16 cellular contexts compared by ENCODE assay signal in the genomic region with DNA sequence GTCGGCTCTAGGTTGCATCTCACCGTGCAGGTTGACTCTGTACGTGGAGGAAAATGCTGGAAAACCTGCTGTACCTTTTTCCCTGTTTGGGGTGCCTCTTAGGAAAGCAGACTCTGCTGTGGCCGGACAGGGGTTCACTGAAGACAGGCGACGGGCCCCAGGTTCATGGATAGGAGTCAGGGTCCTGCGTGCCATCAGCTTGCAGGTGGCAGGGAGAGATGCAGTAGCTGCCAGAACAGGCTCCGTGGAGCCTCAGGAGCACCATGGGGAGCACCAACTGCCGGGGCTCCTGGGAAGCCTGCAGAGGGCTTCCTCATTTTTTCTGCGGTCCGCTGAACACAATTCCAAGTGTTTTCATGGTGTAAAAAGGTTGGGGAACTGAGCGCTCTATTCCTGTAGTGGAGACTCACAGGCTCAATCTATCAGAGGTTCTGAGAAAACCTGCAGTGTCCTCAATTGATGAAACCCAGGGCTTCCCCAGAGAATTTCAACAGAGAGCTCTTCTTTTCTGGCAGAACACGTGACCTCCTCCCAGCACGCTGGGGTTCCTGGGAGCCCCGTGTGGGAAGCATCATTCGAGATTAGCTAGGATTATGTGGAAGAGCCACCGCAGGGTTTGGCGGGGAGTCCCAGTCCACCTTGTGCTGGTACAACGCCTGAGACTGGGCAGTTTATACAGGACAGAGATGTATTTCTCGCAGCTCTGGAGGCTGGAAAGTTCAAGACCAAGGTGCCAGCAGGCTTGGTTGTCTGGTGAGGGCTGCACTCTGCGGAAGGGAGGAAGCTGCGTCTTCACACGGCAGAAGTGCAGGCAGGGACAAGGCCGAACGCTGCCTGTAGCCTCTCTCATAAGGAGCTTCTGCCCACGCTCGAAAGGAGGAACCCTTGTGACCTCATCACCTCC. TPM values are rescaled to one million over a fixed set of nuclear protein-coding genes. Genes with fewer than 3 reads are reported as not detected.
DNase-seq lines count a peak whose midpoint lies in the region; TF ChIP-seq lines count a peak whose summit lies in the region.
"Had no signal": no experiment of that assay in that cellular context is flagged by ENCODE, and none has a peak within 500 bp of the region (broad histone marks: within the 10 kb centered on the region; RNA-seq: fewer than 3 reads in every experiment).

No MANE protein-coding gene starts in this region.

- no TSS peak for BruUV-seq in A673 (replicated peaks; lab: Mats Ljungman, UMichigan)

- no peak overlapping the region for H3K4me3 Mint-ChIP-seq in activated CD4-positive, alpha-beta memory T cell treated with anti-CD3 and anti-CD28 coated beads for 36 hours
- H3K4me3 Mint-ChIP-seq: stimulated activated memory B cell treated with anti-CD40 and anti-IgM and Interleukin-4, amounts not matched to agents 10 μg/mL and 1 μg/mL and 100 μg/mL, for 72 hours had no signal

- DNase-seq in A673 (ENCODE audit: low spot score) (peak; percentile 48), WERI-Rb-1 (peak; percentile 45), right atrium auricular region (ENCODE audit: low spot score) (no peak), NCI-H69 (lab: John Stamatoyannopoulos, UW) (no peak), nucleus accumbens (lab: John Stamatoyannopoulos, UW) (no peak), activated gamma-delta T cell treated with Interleukin-2 at 50 U/mL for 16 hours (no peak)
- no peak for DNase-seq in activated CD4-positive, alpha-beta memory T cell treated with anti-CD3 and anti-CD28 coated beads for 36 hours
- DNase-seq: activated T-cell treated with anti-CD3 and anti-CD28 coated beads, Interleukin-2, amount 50 U/mL, for 48 hours; dermis blood vessel endothelial cell; DMS 273 treated with DMSO at 0.1 percent for 48 hours; KBM-7; NCI-H1417; NCI-H524 treated with DMSO at 0.1 percent for 48 hours; T-helper 2 cell had no signal

- no peaks in the 10 kb centered on the region for H3K36me3 Mint-ChIP-seq in activated CD4-positive, alpha-beta memory T cell treated with anti-CD3 and anti-CD28 coated beads for 36 hours
- H3K36me3 Mint-ChIP-seq: stimulated activated memory B cell treated with anti-CD40 and anti-IgM and Interleukin-4, amounts not matched to agents 10 μg/mL and 1 μg/mL and 100 μg/mL, for 72 hours had no signal

- H3K9me3 Mint-ChIP-seq in activated CD4-positive, alpha-beta memory T cell treated with anti-CD3 and anti-CD28 coated beads for 36 hours = no peaks in the 10 kb centered on the region
- H3K9me3 Mint-ChIP-seq: stimulated activated memory B cell treated with anti-CD40 and anti-IgM and Interleukin-4, amounts not matched to agents 10 μg/mL and 1 μg/mL and 100 μg/mL, for 72 hours had no signal

- H3K27ac Mint-ChIP-seq in activated CD4-positive, alpha-beta memory T cell treated with anti-CD3 and anti-CD28 coated beads for 36 hours = no peak overlapping the region
- H3K27ac Mint-ChIP-seq: stimulated activated memory B cell treated with anti-CD40 and anti-IgM and Interleukin-4, amounts not matched to agents 10 μg/mL and 1 μg/mL and 100 μg/mL, for 72 hours had no signal

- H3K4me1 Mint-ChIP-seq in activated CD4-positive, alpha-beta memory T cell treated with anti-CD3 and anti-CD28 coated beads for 36 hours (ENCODE audit: low read depth) = no peaks in the 10 kb centered on the region
- H3K4me1 Mint-ChIP-seq: stimulated activated memory B cell treated with anti-CD40 and anti-IgM and Interleukin-4, amounts not matched to agents 10 μg/mL and 1 μg/mL and 100 μg/mL, for 72 hours had no signal

- H3K9me3 ChIP-seq in A673 (ENCODE audit: low read depth, low read length, poor library complexity, severe bottlenecking) (no peaks in the 10 kb centered on the region), WERI-Rb-1 (ENCODE audit: severe bottlenecking) (no peaks in the 10 kb centered on the region), right atrium auricular region (no peaks in the 10 kb centered on the region)

- H3K36me3 ChIP-seq in A673 (ENCODE audit: insufficient read depth, low read length, poor library complexity, severe bottlenecking) (no peaks in the 10 kb centered on the region), WERI-Rb-1 (no peaks in the 10 kb centered on the region), right atrium auricular region (no peaks in the 10 kb centered on the region), rectal smooth muscle tissue (ENCODE audit: control insufficient read depth, insufficient read depth, low read length) (no peaks in the 10 kb centered on the region)

- POLR2A ChIA-PET in A673 (lab: Charles Lee; ENCODE audit: low non-redundant PET) = no interaction called here
- POLR2A ChIA-PET in activated CD4-positive, alpha-beta memory T cell treated with anti-CD3 and anti-CD28 coated beads for 36 hours (lab: Charles Lee) = no interaction called here

- H3K4me1 ChIP-seq in A673 (ENCODE audit: insufficient read depth, low read length, poor library complexity, severe bottlenecking) (peaks cover 26% of the 10 kb centered on the region), right atrium auricular region (peaks cover 0 to 70% of the 10 kb centered on the region in 2 donors), rectal smooth muscle tissue (ENCODE audit: control insufficient read depth, insufficient read depth, low read length) (peaks cover 45% of the 10 kb centered on the region)

- H3K27me3 Mint-ChIP-seq in activated CD4-positive, alpha-beta memory T cell treated with anti-CD3 and anti-CD28 coated beads for 36 hours = peaks cover 33% of the 10 kb centered on the region

- no peak overlapping the region for H3K27ac ChIP-seq in A673 (ENCODE audit: low read depth, low read length, poor library complexity, severe bottlenecking)
- no peak overlapping the region for H3K27ac ChIP-seq in WERI-Rb-1
- peak overlapping the region; percentile 61 to 62 for H3K27ac ChIP-seq in right atrium auricular region
- H3K27ac ChIP-seq in rectal smooth muscle tissue (ENCODE audit: low read depth, low read length) = no peak overlapping the region

- TF ChIP-seq CTCF in A673 (conservative IDR thresholded peaks at IDR 0.05; ENCODE audit: low read depth, low read length) (no peak), WERI-Rb-1 (IDR thresholded peaks at IDR 0.05; ENCODE audit: low read depth, low read length) (no peak), right atrium auricular region (IDR thresholded peaks at IDR 0.05) (no peak)

- CTCF ChIA-PET in A673 (lab: Charles Lee) = no interaction called here
- CTCF ChIA-PET in activated CD4-positive, alpha-beta memory T cell treated with anti-CD3 and anti-CD28 coated beads for 36 hours (lab: Charles Lee) = interaction anchor here (0.6 kb wide), 1 partner anchor 302 kb away, joined by 3 read pairs; no protein-coding TSS in a partner anchor

- intact Hi-C loops in A673 (cut with micrococcal nuclease; ENCODE audit: unreplicated experiment) = loop anchor here (10.0 kb wide), 1 partner anchor 134 kb away; no protein-coding TSS in a partner anchor
- intact Hi-C loops in activated CD4-positive, alpha-beta memory T cell treated with anti-CD3 and anti-CD28 coated beads for 36 hours (cut with micrococcal nuclease) = no loop called here

- no peak overlapping the region for H3K9ac ChIP-seq in rectal smooth muscle tissue (ENCODE audit: low read length)

- H3K27me3 ChIP-seq in A673 (replicated peaks; ENCODE audit: insufficient read depth, low read depth, low read length, poor library complexity) (peaks cover 25% of the 10 kb centered on the region), WERI-Rb-1 (ENCODE audit: insufficient read depth, low read depth, severe bottlenecking) (no peaks in the 10 kb centered on the region), right atrium auricular region (no peaks in the 10 kb centered on the region), rectal smooth muscle tissue (ENCODE audit: control insufficient read depth, insufficient read depth, low read length) (peaks cover 3% of the 10 kb centered on the region)

- H3K4me3 ChIP-seq in A673 (ENCODE audit: low read depth, low read length, poor library complexity, severe bottlenecking) (no peak overlapping the region), WERI-Rb-1 (ENCODE audit: low read depth, low read length) (no peak overlapping the region), right atrium auricular region (peak overlapping the region; percentile 50 to 60), rectal smooth muscle tissue (ENCODE audit: low read length) (peak overlapping the region; percentile 62)

RNA-seq across cellular contexts. Expression of gene HTRA3, which starts 1.6 kb away (rescaled TPM):
- total RNA-seq in A673 (2021) (0.64 and 1.4 TPM in 2 replicates), right atrium auricular region (100 to 1,000 TPM in 1 of 2 donors, 10 to 100 TPM in 1; 33.8 to 124 TPM)
- total RNA-seq in activated CD4-positive, alpha-beta memory T cell treated with anti-CD3 and anti-CD28 coated beads for 36 hours = not detected

Comparison
In these comparisons a context has a peak if more than half of its experiments do, and no peak if none do; other contexts are left out.
1. DNase-seq: peak in A673 (single experiment) and WERI-Rb-1 (single experiment); none in right atrium auricular region (single experiment), activated CD4-positive, alpha-beta memory T cell treated with anti-CD3 and anti-CD28 coated beads for 36 hours (single experiment), NCI-H69 (single experiment), nucleus accumbens (0 of 56) and activated gamma-delta T cell treated with Interleukin-2 at 50 U/mL for 16 hours (single experiment).
2. H3K27ac ChIP-seq: peak in right atrium auricular region (2 of 2); none in A673 (single experiment), WERI-Rb-1 (single experiment) and rectal smooth muscle tissue (single experiment).
3. H3K4me3 ChIP-seq: peak in right atrium auricular region (2 of 2) and rectal smooth muscle tissue (single experiment); none in A673 (single experiment) and WERI-Rb-1 (single experiment).
4. RNA of gene HTRA3, which starts 1.6 kb away (total RNA-seq): 33.8 to 124 TPM in right atrium auricular region; 0.64 to 1.4 TPM in A673 and not detected in activated CD4-positive, alpha-beta memory T cell treated with anti-CD3 and anti-CD28 coated beads for 36 hours; every median in the first group is over 10 times any median in the second.